ENCODE assay signal across 13 cellular contexts in genomic region chr7:77866791-77867190, GRCh38.
DNase-seq lines count a peak whose midpoint lies in the region; ATAC-seq and TF ChIP-seq lines count a peak whose summit lies in the region.
"Had no signal": no experiment of that assay in that cellular context is flagged by ENCODE, and none has a peak within 500 bp of the region (broad histone marks: within the 10 kb centered on the region; RNA-seq: fewer than 3 reads in every experiment).

No MANE protein-coding gene starts in this region.

- in situ Hi-C loops in brain microvascular endothelial cell (cut with HindIII; ENCODE audit: low pct_ligation_motif_present, low sequenced_read_pairs): no loop called here

- POLR2A ChIA-PET in Caco-2 (lab: Charles Lee): interaction anchor here (1.1 kb wide), 1 partner anchor 68 kb away, joined by 4 read pairs; the partner anchor contains the start of genes PHTF2 and TMEM60

- H3K4me3 Mint-ChIP-seq in Caco-2 (ENCODE audit: unreplicated experiment): no peak overlapping the region
- H3K4me3 Mint-ChIP-seq in natural killer cell: no peak overlapping the region

- H3K4me1 Mint-ChIP-seq in Caco-2 (ENCODE audit: low read depth, unreplicated experiment) (peaks cover 29% of the 10 kb centered on the region), natural killer cell (peaks cover 20 to 22% of the 10 kb centered on the region in 2 donors)

- H3K27me3 ChIP-seq in Caco-2 (replicated peaks; ENCODE audit: control insufficient read depth, insufficient read depth, low read length): no peaks in the 10 kb centered on the region
- no peaks in the 10 kb centered on the region for H3K27me3 ChIP-seq in brain microvascular endothelial cell (replicated peaks)
- no peaks in the 10 kb centered on the region for H3K27me3 ChIP-seq in heart right ventricle

- no peaks in the 10 kb centered on the region for H3K9me3 Mint-ChIP-seq in Caco-2 (ENCODE audit: unreplicated experiment)
- H3K9me3 Mint-ChIP-seq in natural killer cell: no peaks in the 10 kb centered on the region

- 0 out of 2 replicates have a peak, but pooled peaks cover 11% of the 10 kb centered on the region for H3K9me3 ChIP-seq in Caco-2
- H3K9me3 ChIP-seq in heart right ventricle: peaks cover 0 to 12% (median 0%) of the 10 kb centered on the region in 11 donors

- CTCF ChIA-PET in Caco-2 (lab: Charles Lee): interaction anchor here (1.3 kb wide), 1 partner anchor 68 kb away, joined by 6 read pairs; the partner anchor contains the start of genes PHTF2 and TMEM60

- peak overlapping the region; percentile 72 for H3K27ac Mint-ChIP-seq in Caco-2 (ENCODE audit: unreplicated experiment)
- H3K27ac Mint-ChIP-seq in natural killer cell: no peak overlapping the region

- intact Hi-C loops in Caco-2 (cut with micrococcal nuclease; ENCODE audit: unreplicated experiment): loop anchor here (2.0 kb wide), 2 partner anchors 54 to 68 kb away; partner anchors contain the start of genes PHTF2 and TMEM60
- intact Hi-C loops in left colon (cut with DNase I, micrococcal nuclease): no loop called here
- intact Hi-C loops in heart right ventricle (cut with DNase I): no loop called here
- intact Hi-C loops in natural killer cell (cut with micrococcal nuclease): no loop called here

- ATAC-seq in left colon (peak; percentile 59), heart right ventricle (no peak), natural killer cell (no peak)

- H3K36me3 ChIP-seq in Caco-2 (ENCODE audit: control insufficient read depth, insufficient read depth, low read length) (no peaks in the 10 kb centered on the region), brain microvascular endothelial cell (replicated peaks) (no peaks in the 10 kb centered on the region), heart right ventricle (no peaks in the 10 kb centered on the region)

- peak overlapping the region; percentile 4 for H3K27ac ChIP-seq in brain microvascular endothelial cell
- H3K27ac ChIP-seq in heart right ventricle: no peak overlapping the region

- peaks cover 9% of the 10 kb centered on the region for H3K36me3 Mint-ChIP-seq in Caco-2 (ENCODE audit: insufficient read depth, unreplicated experiment)
- H3K36me3 Mint-ChIP-seq in natural killer cell: no peaks in the 10 kb centered on the region

- no TSS peak for BruUV-seq in Caco-2 (replicated peaks; lab: Mats Ljungman, UMichigan)

- H3K27me3 Mint-ChIP-seq in Caco-2 (ENCODE audit: insufficient read depth, unreplicated experiment): no peaks in the 10 kb centered on the region
- H3K27me3 Mint-ChIP-seq in natural killer cell (ENCODE audit: low read depth in 2 of 2): no peaks in the 10 kb centered on the region

- DNase-seq in Caco-2 (peak in 1 of 2 experiments; percentile 12), LoVo (ENCODE audit: low spot score) (peak; percentile 15), brain microvascular endothelial cell (no peak), left colon (no peak), heart right ventricle (no peak), natural killer cell (no peak), NCI-H1436 treated with DMSO at 0.1 percent for 48 hours (lab: John Stamatoyannopoulos, UW) (no peak), T1000 (lab: John Stamatoyannopoulos, UW) (no peak)
- DNase-seq: aorta; DMS79 treated with DMSO at 0.1 percent for 48 hours; head of caudate nucleus; NCI-H187; stimulated activated naive CD4-positive, alpha-beta T cell had no signal

- TF ChIP-seq CTCF in Caco-2 (IDR thresholded peaks at IDR 0.05; ENCODE audit: insufficient read depth in 1 of 2, low read depth in 1 of 2, low read length in 1 of 2, severe bottlenecking in 1 of 2, unreplicated experiment in 1 of 2) (no peak), brain microvascular endothelial cell (IDR thresholded peaks at IDR 0.05; ENCODE audit: low read depth, low read length, missing control alignments) (no peak), heart right ventricle (IDR thresholded peaks at IDR 0.05) (no peak), natural killer cell (IDR thresholded peaks at IDR 0.05) (no peak)

- H3K4me1 ChIP-seq in Caco-2 (peaks cover 30% of the 10 kb centered on the region), heart right ventricle (peaks cover 0 to 17% (median 3%) of the 10 kb centered on the region in 9 donors)

- H3K4me3 ChIP-seq in Caco-2 (ENCODE audit: low read depth, low read length) (no peak overlapping the region), brain microvascular endothelial cell (ENCODE audit: low read depth, low read length) (no peak overlapping the region), heart right ventricle (no peak overlapping the region)
